ENCODE assay signal across 1 cellular context in the genomic region with DNA sequence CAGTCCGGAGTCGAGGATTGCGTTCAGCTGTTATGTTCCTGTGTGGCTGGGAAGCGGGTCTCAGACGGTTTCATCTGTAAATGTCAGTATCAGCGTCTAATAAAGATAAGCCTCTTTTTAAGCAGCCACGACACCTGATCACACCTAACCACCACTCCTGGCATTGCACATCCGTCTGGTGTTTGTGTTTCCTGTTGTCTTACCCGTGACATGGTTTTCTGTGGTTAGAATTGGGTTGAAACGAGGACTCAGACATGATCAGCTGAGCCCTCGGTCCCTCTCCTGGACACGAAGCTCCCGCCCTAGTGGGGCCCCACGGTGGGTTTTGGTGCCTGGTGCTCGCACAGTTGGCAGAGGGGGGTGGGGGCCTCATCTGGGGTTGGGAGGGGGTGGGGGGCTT.
TF ChIP-seq lines count a peak whose summit lies in the region.

No MANE protein-coding gene starts in this region.

TF ChIP-seq in GM23338, 12 proteins besides CTCF, POLR2A, EP300 and RAD21 (continued from another document):
- TF ChIP-seq, protein P1, sequence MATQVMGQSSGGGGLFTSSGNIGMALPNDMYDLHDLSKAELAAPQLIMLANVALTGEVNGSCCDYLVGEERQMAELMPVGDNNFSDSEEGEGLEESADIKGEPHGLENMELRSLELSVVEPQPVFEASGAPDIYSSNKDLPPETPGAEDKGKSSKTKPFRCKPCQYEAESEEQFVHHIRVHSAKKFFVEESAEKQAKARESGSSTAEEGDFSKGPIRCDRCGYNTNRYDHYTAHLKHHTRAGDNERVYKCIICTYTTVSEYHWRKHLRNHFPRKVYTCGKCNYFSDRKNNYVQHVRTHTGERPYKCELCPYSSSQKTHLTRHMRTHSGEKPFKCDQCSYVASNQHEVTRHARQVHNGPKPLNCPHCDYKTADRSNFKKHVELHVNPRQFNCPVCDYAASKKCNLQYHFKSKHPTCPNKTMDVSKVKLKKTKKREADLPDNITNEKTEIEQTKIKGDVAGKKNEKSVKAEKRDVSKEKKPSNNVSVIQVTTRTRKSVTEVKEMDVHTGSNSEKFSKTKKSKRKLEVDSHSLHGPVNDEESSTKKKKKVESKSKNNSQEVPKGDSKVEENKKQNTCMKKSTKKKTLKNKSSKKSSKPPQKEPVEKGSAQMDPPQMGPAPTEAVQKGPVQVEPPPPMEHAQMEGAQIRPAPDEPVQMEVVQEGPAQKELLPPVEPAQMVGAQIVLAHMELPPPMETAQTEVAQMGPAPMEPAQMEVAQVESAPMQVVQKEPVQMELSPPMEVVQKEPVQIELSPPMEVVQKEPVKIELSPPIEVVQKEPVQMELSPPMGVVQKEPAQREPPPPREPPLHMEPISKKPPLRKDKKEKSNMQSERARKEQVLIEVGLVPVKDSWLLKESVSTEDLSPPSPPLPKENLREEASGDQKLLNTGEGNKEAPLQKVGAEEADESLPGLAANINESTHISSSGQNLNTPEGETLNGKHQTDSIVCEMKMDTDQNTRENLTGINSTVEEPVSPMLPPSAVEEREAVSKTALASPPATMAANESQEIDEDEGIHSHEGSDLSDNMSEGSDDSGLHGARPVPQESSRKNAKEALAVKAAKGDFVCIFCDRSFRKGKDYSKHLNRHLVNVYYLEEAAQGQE (IDR thresholded peaks at IDR 0.05; ENCODE audit: unreplicated experiment), result no peak
- TF ChIP-seq POLR2AphosphoS5 (IDR thresholded peaks at IDR 0.05; ENCODE audit: low read depth) (no peak), STAT1 (IDR thresholded peaks at IDR 0.05; ENCODE audit: unreplicated experiment) (no peak), EZH2phosphoT487 (IDR thresholded peaks at IDR 0.05; ENCODE audit: unreplicated experiment) (no peak), JUNB (IDR thresholded peaks at IDR 0.05; ENCODE audit: unreplicated experiment) (no peak)
- TF ChIP-seq, protein P2, sequence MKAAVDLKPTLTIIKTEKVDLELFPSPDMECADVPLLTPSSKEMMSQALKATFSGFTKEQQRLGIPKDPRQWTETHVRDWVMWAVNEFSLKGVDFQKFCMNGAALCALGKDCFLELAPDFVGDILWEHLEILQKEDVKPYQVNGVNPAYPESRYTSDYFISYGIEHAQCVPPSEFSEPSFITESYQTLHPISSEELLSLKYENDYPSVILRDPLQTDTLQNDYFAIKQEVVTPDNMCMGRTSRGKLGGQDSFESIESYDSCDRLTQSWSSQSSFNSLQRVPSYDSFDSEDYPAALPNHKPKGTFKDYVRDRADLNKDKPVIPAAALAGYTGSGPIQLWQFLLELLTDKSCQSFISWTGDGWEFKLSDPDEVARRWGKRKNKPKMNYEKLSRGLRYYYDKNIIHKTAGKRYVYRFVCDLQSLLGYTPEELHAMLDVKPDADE (IDR thresholded peaks at IDR 0.05), result no peak
- TF ChIP-seq, protein P3, sequence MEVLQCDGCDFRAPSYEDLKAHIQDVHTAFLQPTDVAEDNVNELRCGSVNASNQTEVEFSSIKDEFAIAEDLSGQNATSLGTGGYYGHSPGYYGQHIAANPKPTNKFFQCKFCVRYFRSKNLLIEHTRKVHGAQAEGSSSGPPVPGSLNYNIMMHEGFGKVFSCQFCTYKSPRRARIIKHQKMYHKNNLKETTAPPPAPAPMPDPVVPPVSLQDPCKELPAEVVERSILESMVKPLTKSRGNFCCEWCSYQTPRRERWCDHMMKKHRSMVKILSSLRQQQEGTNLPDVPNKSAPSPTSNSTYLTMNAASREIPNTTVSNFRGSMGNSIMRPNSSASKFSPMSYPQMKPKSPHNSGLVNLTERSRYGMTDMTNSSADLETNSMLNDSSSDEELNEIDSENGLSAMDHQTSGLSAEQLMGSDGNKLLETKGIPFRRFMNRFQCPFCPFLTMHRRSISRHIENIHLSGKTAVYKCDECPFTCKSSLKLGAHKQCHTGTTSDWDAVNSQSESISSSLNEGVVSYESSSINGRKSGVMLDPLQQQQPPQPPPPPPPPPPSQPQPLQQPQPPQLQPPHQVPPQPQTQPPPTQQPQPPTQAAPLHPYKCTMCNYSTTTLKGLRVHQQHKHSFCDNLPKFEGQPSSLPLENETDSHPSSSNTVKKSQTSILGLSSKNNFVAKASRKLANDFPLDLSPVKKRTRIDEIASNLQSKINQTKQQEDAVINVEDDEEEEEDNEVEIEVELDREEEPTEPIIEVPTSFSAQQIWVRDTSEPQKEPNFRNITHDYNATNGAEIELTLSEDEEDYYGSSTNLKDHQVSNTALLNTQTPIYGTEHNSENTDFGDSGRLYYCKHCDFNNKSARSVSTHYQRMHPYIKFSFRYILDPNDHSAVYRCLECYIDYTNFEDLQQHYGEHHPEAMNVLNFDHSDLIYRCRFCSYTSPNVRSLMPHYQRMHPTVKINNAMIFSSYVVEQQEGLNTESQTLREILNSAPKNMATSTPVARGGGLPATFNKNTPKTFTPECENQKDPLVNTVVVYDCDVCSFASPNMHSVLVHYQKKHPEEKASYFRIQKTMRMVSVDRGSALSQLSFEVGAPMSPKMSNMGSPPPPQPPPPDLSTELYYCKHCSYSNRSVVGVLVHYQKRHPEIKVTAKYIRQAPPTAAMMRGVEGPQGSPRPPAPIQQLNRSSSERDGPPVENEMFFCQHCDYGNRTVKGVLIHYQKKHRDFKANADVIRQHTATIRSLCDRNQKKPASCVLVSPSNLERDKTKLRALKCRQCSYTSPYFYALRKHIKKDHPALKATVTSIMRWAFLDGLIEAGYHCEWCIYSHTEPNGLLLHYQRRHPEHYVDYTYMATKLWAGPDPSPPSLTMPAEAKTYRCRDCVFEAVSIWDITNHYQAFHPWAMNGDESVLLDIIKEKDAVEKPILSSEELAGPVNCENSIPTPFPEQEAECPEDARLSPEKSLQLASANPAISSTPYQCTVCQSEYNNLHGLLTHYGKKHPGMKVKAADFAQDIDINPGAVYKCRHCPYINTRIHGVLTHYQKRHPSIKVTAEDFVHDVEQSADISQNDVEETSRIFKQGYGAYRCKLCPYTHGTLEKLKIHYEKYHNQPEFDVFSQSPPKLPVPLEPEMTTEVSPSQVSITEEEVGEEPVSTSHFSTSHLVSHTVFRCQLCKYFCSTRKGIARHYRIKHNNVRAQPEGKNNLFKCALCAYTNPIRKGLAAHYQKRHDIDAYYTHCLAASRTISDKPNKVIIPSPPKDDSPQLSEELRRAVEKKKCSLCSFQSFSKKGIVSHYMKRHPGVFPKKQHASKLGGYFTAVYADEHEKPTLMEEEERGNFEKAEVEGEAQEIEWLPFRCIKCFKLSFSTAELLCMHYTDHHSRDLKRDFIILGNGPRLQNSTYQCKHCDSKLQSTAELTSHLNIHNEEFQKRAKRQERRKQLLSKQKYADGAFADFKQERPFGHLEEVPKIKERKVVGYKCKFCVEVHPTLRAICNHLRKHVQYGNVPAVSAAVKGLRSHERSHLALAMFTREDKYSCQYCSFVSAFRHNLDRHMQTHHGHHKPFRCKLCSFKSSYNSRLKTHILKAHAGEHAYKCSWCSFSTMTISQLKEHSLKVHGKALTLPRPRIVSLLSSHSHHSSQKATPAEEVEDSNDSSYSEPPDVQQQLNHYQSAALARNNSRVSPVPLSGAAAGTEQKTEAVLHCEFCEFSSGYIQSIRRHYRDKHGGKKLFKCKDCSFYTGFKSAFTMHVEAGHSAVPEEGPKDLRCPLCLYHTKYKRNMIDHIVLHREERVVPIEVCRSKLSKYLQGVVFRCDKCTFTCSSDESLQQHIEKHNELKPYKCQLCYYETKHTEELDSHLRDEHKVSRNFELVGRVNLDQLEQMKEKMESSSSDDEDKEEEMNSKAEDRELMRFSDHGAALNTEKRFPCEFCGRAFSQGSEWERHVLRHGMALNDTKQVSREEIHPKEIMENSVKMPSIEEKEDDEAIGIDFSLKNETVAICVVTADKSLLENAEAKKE (CRISPR knock-in tag; IDR thresholded peaks at IDR 0.05), result no peak
